Comparison of ENCODE assay signal across 2 cellular contexts in genomic region chr10:130108146-130108545, GRCh38. TPM values are rescaled to one million over a fixed set of nuclear protein-coding genes. Genes with fewer than 3 reads are reported as not detected.
"Had no signal": no experiment of that assay in that cellular context is flagged by ENCODE, and none has a peak within 500 bp of the region (broad histone marks: within the 10 kb centered on the region; RNA-seq: fewer than 3 reads in every experiment).

No MANE protein-coding gene starts in this region.

RNA-seq across cellular contexts. Expression of gene C10orf143, which starts 2.5 kb away (rescaled TPM):
- total RNA-seq: smooth muscle cell, thoracic aorta had no signal
